In the genomic region with DNA sequence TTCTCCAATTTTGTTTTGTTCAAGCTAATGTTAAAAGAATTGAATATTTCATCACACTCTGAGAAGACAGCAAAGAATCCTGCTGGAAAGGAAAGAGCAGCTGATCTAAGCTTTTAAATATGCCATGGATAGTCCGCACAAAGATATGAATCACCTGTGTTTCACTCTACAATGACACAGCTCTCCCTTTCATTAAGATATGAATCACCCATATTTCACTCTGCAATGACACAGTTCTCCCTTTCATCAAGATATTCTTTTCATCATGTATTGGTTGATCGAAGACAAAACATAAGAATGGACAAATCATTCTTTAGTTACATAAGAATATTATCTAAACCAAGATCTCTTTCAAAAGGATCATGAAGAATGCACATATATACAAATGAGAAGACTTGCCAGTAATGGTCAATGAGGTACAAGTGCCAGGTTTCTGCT, we compare ENCODE assay signal across 11 cellular contexts.
DNase-seq lines count a peak whose midpoint lies in the region; TF ChIP-seq lines count a peak whose summit lies in the region.
"Had no signal": no experiment of that assay in that cellular context is flagged by ENCODE, and none has a peak within 500 bp of the region (broad histone marks: within the 10 kb centered on the region; RNA-seq: fewer than 3 reads in every experiment).

No MANE protein-coding gene starts in this region.

- TF ChIP-seq EP300 in Ishikawa (IDR thresholded peaks at IDR 0.05; ENCODE audit: borderline replicate concordance) = peak; percentile 64; the same call in 1 of the 2 replicates

- no peak overlapping the region for H3K18ac ChIP-seq in mesenchymal stem cell (ENCODE audit: low read depth in 1 of 2, low read length in 2 of 2)

- no peak for TF ChIP-seq CTCF in brain microvascular endothelial cell (IDR thresholded peaks at IDR 0.05; ENCODE audit: low read depth, low read length, missing control alignments)
- no peak for TF ChIP-seq CTCF in ascending aorta (IDR thresholded peaks at IDR 0.05)

- in situ Hi-C loops in Caki2 (cut with HindIII; ENCODE audit: low pct_unique_long_range_greater_than_20kb, low sequenced_read_pairs) = no loop called here
- in situ Hi-C loops in brain microvascular endothelial cell (cut with HindIII; ENCODE audit: low pct_ligation_motif_present, low sequenced_read_pairs) = no loop called here

- H3K36me3 ChIP-seq in brain microvascular endothelial cell (replicated peaks) (no peaks in the 10 kb centered on the region), mesenchymal stem cell (ENCODE audit: control insufficient read depth in 1 of 2, insufficient read depth in 2 of 2, low read depth in 1 of 2, low read length in 2 of 2) (peaks cover 0 to 3% of the 10 kb centered on the region in 2 experiments), ascending aorta (no peaks in the 10 kb centered on the region)

- no peak overlapping the region for H3K4me3 Mint-ChIP-seq in T-helper 2 cell treated with Interferon-gamma antibody and Interleukin-4, amounts not matched to agents 5 μg/mL and 100 μg/mL, for 36 hours

- peak overlapping the region; percentile 75 for H3K9ac ChIP-seq in mesenchymal stem cell (ENCODE audit: low read length)

- H4K8ac ChIP-seq in mesenchymal stem cell (ENCODE audit: low read length) = no peak overlapping the region

- H2BK120ac ChIP-seq in mesenchymal stem cell (ENCODE audit: low read depth, low read length) = no peak overlapping the region

- H4K91ac ChIP-seq in mesenchymal stem cell (ENCODE audit: low read length) = no peak overlapping the region

- H3K79me1 ChIP-seq in mesenchymal stem cell (replicated peaks; ENCODE audit: low read length, poor library complexity, severe bottlenecking) = peaks cover 9% of the 10 kb centered on the region

- H3K4ac ChIP-seq in mesenchymal stem cell (ENCODE audit: low read depth in 1 of 2, low read length in 2 of 2) = no peak overlapping the region

- H3K27ac ChIP-seq in brain microvascular endothelial cell = peak overlapping the region; percentile 84
- peak overlapping the region; percentile 45 for H3K27ac ChIP-seq in mesenchymal stem cell (ENCODE audit: low read length, poor library complexity, severe bottlenecking)
- H3K27ac ChIP-seq in ascending aorta = no peak overlapping the region
- H3K27ac ChIP-seq in caudate nucleus (ENCODE audit: low read depth, low read length) = no peak overlapping the region

- DNase-seq in Caki2 (ENCODE audit: low read depth) = peak; percentile 73
- DNase-seq in brain microvascular endothelial cell = peak; percentile 74
- peak; percentile 63 for DNase-seq in mesenchymal stem cell
- DNase-seq in ascending aorta (ENCODE audit: low spot score in 2 of 2) = no peak
- no peak for DNase-seq in caudate nucleus (lab: John Stamatoyannopoulos, UW)
- no peak for DNase-seq in T-helper 2 cell treated with Interferon-gamma antibody and Interleukin-4, amounts not matched to agents 5 μg/mL and 100 μg/mL, for 36 hours (ENCODE audit: low spot score)
- DNase-seq in GM19240 (ENCODE audit: insufficient read length, low spot score) = no peak
- DNase-seq: activated effector memory CD4-positive, alpha-beta T cell treated with anti-CD3 and anti-CD28 coated beads, Interleukin-2, amount 50 U/mL, for 16 hours; DMS79 treated with DMSO at 0.1 percent for 48 hours; NCI-H748 treated with DMSO at 0.1 percent for 48 hours had no signal

- H3K27ac Mint-ChIP-seq in T-helper 2 cell treated with Interferon-gamma antibody and Interleukin-4, amounts not matched to agents 5 μg/mL and 100 μg/mL, for 36 hours = no peak overlapping the region

- TF ChIP-seq RAD21 in Ishikawa (IDR thresholded peaks at IDR 0.05; ENCODE audit: low read depth) = no peak

- no peak overlapping the region for H2BK12ac ChIP-seq in mesenchymal stem cell (ENCODE audit: low read length in 2 of 2)

- H3K4me1 ChIP-seq in mesenchymal stem cell (ENCODE audit: control insufficient read depth, insufficient read depth, low read depth, low read length) (peaks cover 6% of the 10 kb centered on the region), ascending aorta (no peaks in the 10 kb centered on the region)

- H2BK5ac ChIP-seq in mesenchymal stem cell (ENCODE audit: low read depth, low read length, poor library complexity, severe bottlenecking) = no peak overlapping the region

- H3K9me3 ChIP-seq in mesenchymal stem cell (ENCODE audit: control insufficient read depth, low read length) (no peaks in the 10 kb centered on the region), ascending aorta (no peaks in the 10 kb centered on the region)

- intact Hi-C loops in ascending aorta (cut with DNase I) = no loop called here

- H3K4me3 ChIP-seq in brain microvascular endothelial cell (ENCODE audit: low read depth, low read length) = no peak overlapping the region
- no peak overlapping the region for H3K4me3 ChIP-seq in mesenchymal stem cell (ENCODE audit: insufficient read depth in 1 of 2, low read depth in 1 of 2, low read length in 2 of 2)
- H3K4me3 ChIP-seq in ascending aorta = no peak overlapping the region

- H3K27me3 ChIP-seq in brain microvascular endothelial cell (replicated peaks) = no peaks in the 10 kb centered on the region
- H3K27me3 ChIP-seq in mesenchymal stem cell (ENCODE audit: control insufficient read depth in 1 of 2, insufficient read depth in 1 of 2, low read length in 2 of 2) = no peaks in the 10 kb centered on the region
- no peaks in the 10 kb centered on the region for H3K27me3 ChIP-seq in ascending aorta

- no peak overlapping the region for H3K23ac ChIP-seq in mesenchymal stem cell (ENCODE audit: low read length in 2 of 2)

- H3K9me3 Mint-ChIP-seq in T-helper 2 cell treated with Interferon-gamma antibody and Interleukin-4, amounts not matched to agents 5 μg/mL and 100 μg/mL, for 36 hours = no peaks in the 10 kb centered on the region

- H3K14ac ChIP-seq in mesenchymal stem cell (ENCODE audit: low read length in 2 of 2) = no peak overlapping the region

- H3K4me2 ChIP-seq in mesenchymal stem cell (ENCODE audit: low read length, poor library complexity, severe bottlenecking) = no peak overlapping the region

- no peaks in the 10 kb centered on the region for H3K36me3 Mint-ChIP-seq in T-helper 2 cell treated with Interferon-gamma antibody and Interleukin-4, amounts not matched to agents 5 μg/mL and 100 μg/mL, for 36 hours (ENCODE audit: low read depth)

- H2AFZ ChIP-seq in mesenchymal stem cell (ENCODE audit: low read depth, low read length) = no peak overlapping the region

- no peaks in the 10 kb centered on the region for H3K4me1 Mint-ChIP-seq in T-helper 2 cell treated with Interferon-gamma antibody and Interleukin-4, amounts not matched to agents 5 μg/mL and 100 μg/mL, for 36 hours (ENCODE audit: low read depth)

- no peaks in the 10 kb centered on the region for H3K27me3 Mint-ChIP-seq in T-helper 2 cell treated with Interferon-gamma antibody and Interleukin-4, amounts not matched to agents 5 μg/mL and 100 μg/mL, for 36 hours (ENCODE audit: low read depth)

- H2AK5ac ChIP-seq in mesenchymal stem cell (ENCODE audit: low read length, severe bottlenecking) = no peak overlapping the region

- 0% methylated on average over 1 of the region's 2 CpGs for WGBS in mesenchymal stem cell

- no peak overlapping the region for H2BK15ac ChIP-seq in mesenchymal stem cell (ENCODE audit: low read depth, poor library complexity, severe bottlenecking)

TF ChIP-seq in Ishikawa, 13 proteins besides CTCF, POLR2A, EP300 and RAD21:
- TF ChIP-seq CREB1 (IDR thresholded peaks at IDR 0.05; ENCODE audit: low read depth) (no peak), EGR1 (IDR thresholded peaks at IDR 0.05) (no peak), TCF12 (IDR thresholded peaks at IDR 0.05; ENCODE audit: low read depth) (peak; percentile 48; the same call in 1 of the 2 replicates), NFIC (IDR thresholded peaks at IDR 0.05) (0 out of 2 replicates have a peak, but pooled peaks have one; percentile 24), TEAD4 (IDR thresholded peaks at IDR 0.05) (peak; percentile 52; the same call in 1 of the 2 replicates), FOXM1 (IDR thresholded peaks at IDR 0.05; ENCODE audit: borderline replicate concordance, low read depth) (no peak)
- TF ChIP-seq, protein P1, sequence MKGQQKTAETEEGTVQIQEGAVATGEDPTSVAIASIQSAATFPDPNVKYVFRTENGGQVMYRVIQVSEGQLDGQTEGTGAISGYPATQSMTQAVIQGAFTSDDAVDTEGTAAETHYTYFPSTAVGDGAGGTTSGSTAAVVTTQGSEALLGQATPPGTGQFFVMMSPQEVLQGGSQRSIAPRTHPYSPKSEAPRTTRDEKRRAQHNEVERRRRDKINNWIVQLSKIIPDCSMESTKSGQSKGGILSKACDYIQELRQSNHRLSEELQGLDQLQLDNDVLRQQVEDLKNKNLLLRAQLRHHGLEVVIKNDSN (IDR thresholded peaks at IDR 0.05) = no peak

Comparison
In these comparisons a context has a peak if more than half of its experiments do, and no peak if none do; other contexts are left out.
1. DNase-seq: peak in Caki2 (single experiment), brain microvascular endothelial cell (single experiment) and mesenchymal stem cell (single experiment); none in ascending aorta (0 of 2), caudate nucleus (0 of 61), T-helper 2 cell treated with Interferon-gamma antibody and Interleukin-4, amounts not matched to agents 5 μg/mL and 100 μg/mL, for 36 hours (single experiment) and GM19240 (single experiment).
2. H3K27ac ChIP-seq: peak in brain microvascular endothelial cell (single experiment) and mesenchymal stem cell (single experiment); none in ascending aorta (0 of 2) and caudate nucleus (single experiment).